Comparison of ENCODE assay signal across 18 cellular contexts in genomic region chr1:170001266-170001665, GRCh38.
"Had no signal": no experiment of that assay in that cellular context is flagged by ENCODE, and none has a peak within 500 bp of the region (broad histone marks: within the 10 kb centered on the region; RNA-seq: fewer than 3 reads in every experiment).

No MANE protein-coding gene starts in this region.

- H3K27me3 ChIP-seq: dorsolateral prefrontal cortex, gastroesophageal sphincter, heart left ventricle, thyroid gland had no signal

- H3K27ac ChIP-seq: dorsolateral prefrontal cortex, gastroesophageal sphincter, heart left ventricle, thyroid gland had no signal

- H3K4me3 Mint-ChIP-seq: activated CD4-positive, alpha-beta T cell treated with anti-CD3 and anti-CD28 coated beads, Interleukin-2, amount 10 ng/mL, durations not matched to agents 24 days and 14 days; activated CD8-positive, alpha-beta T cell treated with anti-CD3 and anti-CD28 coated beads for 36 hours; activated naive CD8-positive, alpha-beta T cell treated with anti-CD3 and anti-CD28 coated beads for 36 hours; activated T-helper 17 cell treated with anti-CD3 and anti-CD28 coated beads, Interleukin-2, amount 50 U/mL, for 72 hours had no signal

- ATAC-seq: activated CD8-positive, alpha-beta T cell treated with anti-CD3 and anti-CD28 coated beads for 36 hours; activated T-helper 17 cell treated with anti-CD3 and anti-CD28 coated beads, Interleukin-2, amount 50 U/mL, for 72 hours; gastroesophageal sphincter; heart left ventricle; left lobe of liver had no signal

- H3K4me1 Mint-ChIP-seq: activated CD4-positive, alpha-beta T cell treated with anti-CD3 and anti-CD28 coated beads, Interleukin-2, amount 10 ng/mL, durations not matched to agents 24 days and 14 days; activated T-helper 17 cell treated with anti-CD3 and anti-CD28 coated beads, Interleukin-2, amount 50 U/mL, for 72 hours had no signal

- H3K36me3 Mint-ChIP-seq: activated naive CD8-positive, alpha-beta T cell treated with anti-CD3 and anti-CD28 coated beads for 36 hours had no signal

- H3K9me3 ChIP-seq: gastroesophageal sphincter, heart left ventricle, thyroid gland had no signal

- H3K9me3 Mint-ChIP-seq: activated CD4-positive, alpha-beta T cell treated with anti-CD3 and anti-CD28 coated beads, Interleukin-2, amount 10 ng/mL, durations not matched to agents 24 days and 14 days; activated CD8-positive, alpha-beta T cell treated with anti-CD3 and anti-CD28 coated beads for 36 hours; activated naive CD8-positive, alpha-beta T cell treated with anti-CD3 and anti-CD28 coated beads for 36 hours; activated T-helper 17 cell treated with anti-CD3 and anti-CD28 coated beads, Interleukin-2, amount 50 U/mL, for 72 hours had no signal

- DNase-seq: activated CD4-positive, alpha-beta T cell treated with anti-CD3 and anti-CD28 coated beads, Interleukin-2, amount 10 ng/mL, durations not matched to agents 24 days and 14 days; activated CD8-positive, alpha-beta T cell treated with anti-CD3 and anti-CD28 coated beads for 36 hours; activated naive CD4-positive, alpha-beta T cell; activated naive CD8-positive, alpha-beta T cell treated with anti-CD3 and anti-CD28 coated beads for 36 hours; activated T-cell treated with anti-CD3 and anti-CD28 coated beads, Interleukin-2, amount 50 U/mL, for 1 hour; amniotic stem cell; dorsolateral prefrontal cortex; heart left ventricle; kidney; occipital lobe; retina; stimulated activated CD4-positive, alpha-beta T cell treated with anti-CD3 and anti-CD28 coated beads, Interleukin-12 subunit alpha, Interleukin-12 subunit beta, amount 100 ng/mL, for 4 hours; stimulated activated CD4-positive, alpha-beta T cell treated with anti-CD3 and anti-CD28 coated beads, Interleukin-1b, Interleukin-23, amount 100 ng/mL, for 48 hours; stimulated activated naive CD4-positive, alpha-beta T cell treated with Interleukin-2 at 50 U/mL for 16 hours; thyroid gland had no signal

- H3K27ac Mint-ChIP-seq: activated CD4-positive, alpha-beta T cell treated with anti-CD3 and anti-CD28 coated beads, Interleukin-2, amount 10 ng/mL, durations not matched to agents 24 days and 14 days; activated CD8-positive, alpha-beta T cell treated with anti-CD3 and anti-CD28 coated beads for 36 hours; activated naive CD8-positive, alpha-beta T cell treated with anti-CD3 and anti-CD28 coated beads for 36 hours; activated T-helper 17 cell treated with anti-CD3 and anti-CD28 coated beads, Interleukin-2, amount 50 U/mL, for 72 hours had no signal

- H3K27me3 Mint-ChIP-seq: activated CD4-positive, alpha-beta T cell treated with anti-CD3 and anti-CD28 coated beads, Interleukin-2, amount 10 ng/mL, durations not matched to agents 24 days and 14 days; activated CD8-positive, alpha-beta T cell treated with anti-CD3 and anti-CD28 coated beads for 36 hours; activated naive CD8-positive, alpha-beta T cell treated with anti-CD3 and anti-CD28 coated beads for 36 hours; activated T-helper 17 cell treated with anti-CD3 and anti-CD28 coated beads, Interleukin-2, amount 50 U/mL, for 72 hours had no signal

- H3K4me3 ChIP-seq: dorsolateral prefrontal cortex, gastroesophageal sphincter, heart left ventricle, thyroid gland had no signal

- H3K36me3 ChIP-seq: thyroid gland had no signal
